In genomic region chr19:53868892-53869804, GRCh38 we compare ENCODE assay signal across 8 cellular contexts. TPM values are rescaled to one million over a fixed set of nuclear protein-coding genes. Genes with fewer than 3 reads are reported as not detected.
DNase-seq lines count a peak whose midpoint lies in the region; ATAC-seq and TF ChIP-seq lines count a peak whose summit lies in the region.

No MANE protein-coding gene starts in this region.

- H3K9me3 ChIP-seq in heart left ventricle (no peaks in the 10 kb centered on the region), upper lobe of left lung (no peaks in the 10 kb centered on the region)

- CTCF ChIA-PET in T-cell (lab: Charles Lee) = no interaction called here

- peaks cover 52 to 65% (median 58%) of the 10 kb centered on the region in 3 donors for H3K4me1 Mint-ChIP-seq in T-cell

- 1% methylated on average over 51 to 75 of the region's 75 CpGs for WGBS in adipose tissue, 3 donors
- 1 to 2% (median 1%) methylated on average over 23 to 75 of the region's 75 CpGs for WGBS in heart left ventricle, 4 donors
- 0 to 1% methylated on average over 1 to 19 of the region's 75 CpGs for WGBS in upper lobe of left lung, 2 donors

- TF ChIP-seq CTCF in heart left ventricle (IDR thresholded peaks at IDR 0.05) (peak in 10 of 12 donors; percentile 12 to 46 (median 28)), upper lobe of left lung (IDR thresholded peaks at IDR 0.05) (peak; percentile 48 to 88 (median 67))

- H3K27ac ChIP-seq in adipose tissue (ENCODE audit: low read depth, low read length) (peak overlapping the region; percentile 82), heart left ventricle (peak overlapping the region; percentile 85 to 99 (median 94)), upper lobe of left lung (peak overlapping the region; percentile 91 to 98 (median 96))

- H3K36me3 Mint-ChIP-seq in T-cell = peaks cover 20% of the 10 kb centered on the region

- no peaks in the 10 kb centered on the region for H3K27me3 ChIP-seq in heart left ventricle
- no peaks in the 10 kb centered on the region for H3K27me3 ChIP-seq in upper lobe of left lung

- peaks cover 0 to 3% (median 0%) of the 10 kb centered on the region in 3 donors for H3K9me3 Mint-ChIP-seq in T-cell

- TF ChIP-seq POLR2A in heart left ventricle (IDR thresholded peaks at IDR 0.05) = peak; percentile 60 to 61
- TF ChIP-seq POLR2A in upper lobe of left lung (IDR thresholded peaks at IDR 0.05) = peak in 3 of 4 donors; percentile 35 to 67 (median 63)

- POLR2A ChIA-PET in T-cell (lab: Charles Lee) = interaction anchor here in 1 of 2 donors (0.7 kb wide), 1 partner anchor 13 kb away, joined by 4 read pairs; the partner anchor contains the start of gene PRKCG

- peak; percentile 32 for ATAC-seq in GM18858 (IDR thresholded peaks at IDR 0.05; ENCODE audit: unreplicated experiment)
- peak; percentile 36 to 57 (median 38) for ATAC-seq in T-cell (replicated peaks in 1 of 4)
- ATAC-seq in heart left ventricle = peak; percentile 28 to 74 (median 70)
- peak; percentile 54 to 77 for ATAC-seq in upper lobe of left lung (ENCODE audit: low FRiP score in 2 of 2)

- peak overlapping the region; percentile 96 to 99 (median 96) for H3K4me3 Mint-ChIP-seq in T-cell

- H3K27me3 Mint-ChIP-seq in T-cell = no peaks in the 10 kb centered on the region

- H3K4me1 ChIP-seq in heart left ventricle = peaks cover 3 to 62% (median 26%) of the 10 kb centered on the region in 12 donors
- H3K4me1 ChIP-seq in upper lobe of left lung = peaks cover 32 to 80% (median 47%) of the 10 kb centered on the region in 4 donors

- intact Hi-C loops in heart left ventricle (cut with DNase I) = loop anchor here in 2 of 10 donors (5.0 kb wide), 2 partner anchors 233 to 323 kb away; partner anchors contain the start of genes NDUFA3 (in 1 of the 2), OSCAR (in 1 of the 2) and TSEN34 (in 1 of the 2)
- intact Hi-C loops in posterior vena cava (cut with DNase I) = no loop called here

- H3K27ac Mint-ChIP-seq in T-cell = peak overlapping the region; percentile 89 to 94

- H3K36me3 ChIP-seq in heart left ventricle = peaks cover 0 to 39% (median 27%) of the 10 kb centered on the region in 9 donors
- H3K36me3 ChIP-seq in upper lobe of left lung = peaks cover 4 to 33% (median 15%) of the 10 kb centered on the region in 4 donors

- TF ChIP-seq EP300 in upper lobe of left lung (IDR thresholded peaks at IDR 0.05) = no peak

- H3K4me3 ChIP-seq in heart left ventricle = peak overlapping the region; percentile 67 to 96 (median 90)
- peak overlapping the region; percentile 60 to 95 (median 78) for H3K4me3 ChIP-seq in upper lobe of left lung

- peak; percentile 89 for DNase-seq in A172 (ENCODE audit: low spot score)
- DNase-seq in HS-27A (ENCODE audit: low read depth) = peak; percentile 87
- DNase-seq in T-cell = peak; percentile 60 to 92 (median 84)
- DNase-seq in heart left ventricle = peak; percentile 91 to 95 (median 94)
- DNase-seq in posterior vena cava (ENCODE audit: low spot score) = peak; percentile 98
- peak; percentile 90 to 98 for DNase-seq in upper lobe of left lung

RNA-seq across cellular contexts. Expression of gene MYADM, which starts 1.5 kb away (rescaled TPM):
- 34.9 and 49.7 TPM in 2 replicates for total RNA-seq in A172 (2014; rRNA removed; shearing (Covaris generic))
- 100 to 1,000 TPM in 2 of 5 donors, 10 to 100 TPM in 3; 49.9 to 335 (median 70.9) TPM for total RNA-seq in T-cell
- polyA plus RNA-seq in adipose tissue = 100 to 1,000 TPM in 1 of 3 donors, 10 to 100 TPM in 2; 26.0 to 191 (median 94.4) TPM
- total RNA-seq in heart left ventricle = 100 to 1,000 TPM in 8 of 9 donors, 10 to 100 TPM in 1; 99.0 to 201 (median 166) TPM
- 100 to 1,000 TPM in 1 of 2 donors, 10 to 100 TPM in 1; 75.9 to 158 TPM for polyA plus RNA-seq in heart left ventricle
- 100 to 1,000 TPM; 360 to 372 TPM for total RNA-seq in posterior vena cava
- 100 to 1,000 TPM in 4 of 6 donors, 10 to 100 TPM in 2; 31.4 to 312 (median 145) TPM for total RNA-seq in upper lobe of left lung

RNA-seq across cellular contexts. Expression of gene PRKCG, which starts 12.8 kb away (rescaled TPM):
- 2.2 TPM in 1 of 2 replicates, not detected in the other for total RNA-seq in A172 (2014; rRNA removed; shearing (Covaris generic))
- total RNA-seq in T-cell = 1 to 10 TPM in 1 of 5 donors, under 1 TPM in 2, not detected in 2; 0.15 to 2.4 (median 0.32) TPM
- polyA plus RNA-seq in adipose tissue = under 1 TPM in 2 of 3 donors, not detected in 1; 0.05 to 0.06 TPM
- under 1 TPM in 1 of 9 donors, not detected in 8; 0.09 TPM for total RNA-seq in heart left ventricle
- polyA plus RNA-seq in heart left ventricle = not detected
- total RNA-seq in posterior vena cava = under 1 TPM in 1 of 2 donors, not detected in 1; 0.48 TPM
- total RNA-seq in upper lobe of left lung = 1 to 10 TPM in 1 of 6 donors, under 1 TPM in 2, not detected in 3; 0.17 to 1.0 (median 0.39) TPM

RNA-seq across cellular contexts. Expression of gene CACNG7, which starts 39.9 kb away (rescaled TPM):
- 0.07 TPM in 1 of 2 replicates, not detected in the other for total RNA-seq in A172 (2014; rRNA removed; shearing (Covaris generic))
- not detected for total RNA-seq in T-cell
- polyA plus RNA-seq in adipose tissue = not detected
- total RNA-seq in heart left ventricle = not detected
- polyA plus RNA-seq in heart left ventricle = not detected
- not detected for total RNA-seq in posterior vena cava
- total RNA-seq in upper lobe of left lung = not detected

RNA-seq across cellular contexts. Expression of gene NLRP12, which starts 45.0 kb away (rescaled TPM):
- not detected in 2 replicates for total RNA-seq in A172 (2014; rRNA removed; shearing (Covaris generic))
- total RNA-seq in T-cell (not detected), heart left ventricle (1 to 10 TPM in 1 of 9 donors, under 1 TPM in 8; 0.07 to 1.5 (median 0.36) TPM), posterior vena cava (1 to 10 TPM; 1.8 to 2.0 TPM), upper lobe of left lung (10 to 100 TPM in 1 of 6 donors, 1 to 10 TPM in 5; 3.1 to 10.3 (median 6.7) TPM)
- polyA plus RNA-seq in adipose tissue (1 to 10 TPM in 2 of 3 donors, under 1 TPM in 1; 0.08 to 1.8 (median 1.1) TPM), heart left ventricle (under 1 TPM; 0.08 to 0.36 TPM)

Comparison
In these comparisons a context has a peak if more than half of its experiments do, and no peak if none do; other contexts are left out.
1. Peak in every context shown above with its lines: DNase-seq, ATAC-seq, H3K4me3 ChIP-seq and H3K27ac ChIP-seq.